In genomic region chr19:47383890-47384289, GRCh38 we compare ENCODE assay signal across 11 cellular contexts. TPM values are rescaled to one million over a fixed set of nuclear protein-coding genes. Genes with fewer than 3 reads are reported as not detected.
DNase-seq lines count a peak whose midpoint lies in the region; ATAC-seq, FAIRE-seq and TF ChIP-seq lines count a peak whose summit lies in the region.
"Not testable (repeated sequence)": the region's sequence is repeated elsewhere in the genome, so short reads cannot be mapped to it uniquely, and the experiment has no call there.
"Had no signal": no experiment of that assay in that cellular context is flagged by ENCODE, and none has a peak within 500 bp of the region (broad histone marks: within the 10 kb centered on the region; RNA-seq: fewer than 3 reads in every experiment).

No MANE protein-coding gene starts in this region.

- peaks cover 34% of the 10 kb centered on the region for H3K36me3 ChIP-seq in DND-41 (ENCODE audit: insufficient read depth, low read length)
- peaks cover 11 to 34% of the 10 kb centered on the region in 2 experiments for H3K36me3 ChIP-seq in HEK293 (ENCODE audit: control insufficient read depth in 2 of 2, insufficient read depth in 1 of 2, low read length in 2 of 2)
- H3K36me3 ChIP-seq in K562 (ENCODE audit: control insufficient read depth, insufficient read depth, low read length), result peaks cover 35% of the 10 kb centered on the region; the same call in 2 of the 3 replicates
- peaks cover 5 to 27% of the 10 kb centered on the region in 2 experiments for H3K36me3 ChIP-seq in endothelial cell of umbilical vein (ENCODE audit: control insufficient read depth in 2 of 2, extremely low read depth in 1 of 2, insufficient read depth in 2 of 2, low read length in 2 of 2)
- H3K36me3 ChIP-seq in neutrophil, result peaks cover 39% of the 10 kb centered on the region

- BruUV-seq in K562 (replicated peaks; lab: Mats Ljungman, UMichigan); endothelial cell of umbilical vein (replicated peaks; lab: Mats Ljungman, UMichigan): not testable (repeated sequence)

- H4K20me1 ChIP-seq in DND-41 (ENCODE audit: insufficient read depth, low read length), result peaks cover 25% of the 10 kb centered on the region
- not testable (repeated sequence) for H4K20me1 ChIP-seq in K562 (replicated peaks; ENCODE audit: control insufficient read depth, insufficient read depth, low read length); endothelial cell of umbilical vein (replicated peaks; ENCODE audit: control insufficient read depth, extremely low read depth, insufficient read depth, low read length)

- in situ Hi-C loops in K562 (cut with MboI), result not testable (repeated sequence)

- H3K9ac ChIP-seq in DND-41 (ENCODE audit: low read depth, low read length); K562 (ENCODE audit: insufficient read depth in 1 of 2, low read depth in 2 of 2, low read length in 2 of 2); endothelial cell of umbilical vein (replicated peaks; ENCODE audit: extremely low read depth, insufficient read depth, low read length): not testable (repeated sequence)

- H3K27me3 ChIP-seq in DND-41 (ENCODE audit: insufficient read depth, low read length, poor library complexity); K562 (ENCODE audit: control insufficient read depth in 2 of 2, insufficient read depth in 2 of 2, low read length in 2 of 2); endothelial cell of umbilical vein (ENCODE audit: control insufficient read depth in 2 of 2, insufficient read depth in 2 of 2, low read length in 2 of 2); neutrophil: not testable (repeated sequence)

- dilution Hi-C loops in endothelial cell of umbilical vein (cut with MboI; ENCODE audit: extremely low pct_ligation_motif_present, low sequenced_read_pairs), result not testable (repeated sequence)

- not testable (repeated sequence) for TF ChIP-seq POLR2A in A549 (IDR thresholded peaks at IDR 0.05; ENCODE audit: low read length)
- peak; percentile 37; the same call in 1 of the 2 replicates for TF ChIP-seq POLR2A in K562 (conservative IDR thresholded peaks at IDR 0.05)
- peak; percentile 24 for TF ChIP-seq POLR2A in endothelial cell of umbilical vein (IDR thresholded peaks at IDR 0.05; ENCODE audit: low read depth, low read length)

- TF ChIP-seq EP300 in A549 (IDR thresholded peaks at IDR 0.05); K562 (IDR thresholded peaks at IDR 0.05; ENCODE audit: low read length): not testable (repeated sequence)

- H3K9me1 ChIP-seq in K562 (ENCODE audit: control insufficient read depth, insufficient read depth, low read length); endothelial cell of umbilical vein (replicated peaks; ENCODE audit: control insufficient read depth, extremely low read depth, insufficient read depth, low read length): not testable (repeated sequence)

- not testable (repeated sequence) for H3K79me2 ChIP-seq in DND-41 (ENCODE audit: insufficient read depth, low read length); K562 (ENCODE audit: control insufficient read depth, insufficient read depth, low read length); endothelial cell of umbilical vein (ENCODE audit: control insufficient read depth, insufficient read depth, low read length)

- H3K9me3 ChIP-seq in A549; DND-41 (ENCODE audit: insufficient read depth, low read length, severe bottlenecking); HEK293 (ENCODE audit: control insufficient read depth, insufficient read depth, low read depth, low read length); K562 (replicated peaks; ENCODE audit: control insufficient read depth, insufficient read depth, low read depth, low read length); endothelial cell of umbilical vein (replicated peaks; ENCODE audit: control insufficient read depth, insufficient read depth, low read length); neutrophil: not testable (repeated sequence)

- TF ChIP-seq CTCF in A549 (IDR thresholded peaks at IDR 0.05); DND-41 (IDR thresholded peaks at IDR 0.05; ENCODE audit: borderline replicate concordance, extremely low read depth, low read length, poor library complexity, severe bottlenecking); HEK293 (tag by site-specific recombination; IDR thresholded peaks at IDR 0.05); K562 (IDR thresholded peaks at IDR 0.05 in 2 of 3, conservative IDR thresholded peaks at IDR 0.05 in 1 of 3; ENCODE audit: insufficient read depth in 2 of 3, low read depth in 1 of 3, low read length in 3 of 3); endothelial cell of umbilical vein (IDR thresholded peaks at IDR 0.05; ENCODE audit: extremely low read depth in 1 of 2, insufficient read depth in 1 of 2, low read depth in 1 of 2, low read length in 2 of 2); neutrophil (IDR thresholded peaks at IDR 0.05): not testable (repeated sequence)

- TF ChIP-seq RAD21 in A549 (conservative IDR thresholded peaks at IDR 0.05 in 1 of 2, IDR thresholded peaks at IDR 0.05 in 1 of 2); K562 (CRISPR knock-in tag; conservative IDR thresholded peaks at IDR 0.05 in 1 of 2, IDR thresholded peaks at IDR 0.05 in 1 of 2): not testable (repeated sequence)

- CTCF ChIA-PET in A549 (lab: Yijun Ruan, JAX), result interaction anchor here (1.2 to 11.0 kb wide), 5 partner anchors 7 to 88 kb away, joined by 3 to 138 read pairs (median 5); partner anchors contain the start of gene DHX34
- CTCF ChIA-PET in HEK293 (lab: Yijun Ruan, JAX), result interaction anchor here (0.6 to 1.5 kb wide), 4 partner anchors 8 to 32 kb away, joined by 3 to 18 read pairs (median 4); no protein-coding TSS in a partner anchor
- CTCF ChIA-PET in K562 (lab: Yijun Ruan, JAX; ENCODE audit: low intra/inter-chr PET ratio); endothelial cell of umbilical vein (lab: Charles Lee): not testable (repeated sequence)

- not testable (repeated sequence) for DNase-seq in A549 (ENCODE audit: low read depth in 1 of 2, low spot score in 1 of 2); DND-41; K562 (ENCODE audit: extremely low read depth in 1 of 4, low spot score in 3 of 4); endothelial cell of umbilical vein (ENCODE audit: low read depth, low spot score)

- not testable (repeated sequence) for H3K27ac ChIP-seq in A549; DND-41 (ENCODE audit: low read length); HEK293 (ENCODE audit: extremely low read depth, low read depth, low read length); endothelial cell of umbilical vein (ENCODE audit: insufficient read depth, low read depth, low read length)
- peak overlapping the region; percentile 35; the same call in 1 of the 3 replicates for H3K27ac ChIP-seq in K562 (ENCODE audit: extremely low read depth, low read depth, low read length)
- H3K27ac ChIP-seq in neutrophil, result peak overlapping the region; percentile 94

- POLR2A ChIA-PET in A549 (lab: Yijun Ruan, JAX), result not testable (repeated sequence)
- POLR2A ChIA-PET in HEK293 (lab: Yijun Ruan, JAX), result interaction anchor here (0.6 to 0.7 kb wide), 2 partner anchors 35 to 108 kb away, joined by 3 to 10 read pairs; partner anchors contain the start of gene DHX34
- POLR2A ChIA-PET in K562 (lab: Yijun Ruan, JAX), result interaction anchor here (0.6 kb wide), 1 partner anchor 147 kb away, joined by 3 read pairs; no protein-coding TSS in a partner anchor
- POLR2A ChIA-PET in endothelial cell of umbilical vein (lab: Charles Lee), result interaction anchor here (1.4 kb wide), 1 partner anchor 35 kb away, joined by 4 read pairs; the partner anchor contains the start of gene DHX34

- WGBS in A549 (ENCODE audit: missing lambda C conversion rate), result 92% methylated on average over 5 of the region's 5 CpGs
- WGBS in K562 (ENCODE audit: insufficient coverage, low coverage, missing lambda C conversion rate), result 26% methylated on average over 5 of the region's 5 CpGs

- H3K4me3 ChIP-seq in A549; DND-41 (ENCODE audit: low read depth in 1 of 2, low read length in 2 of 2); HEK293 (ENCODE audit: low read depth, low read length); K562; endothelial cell of umbilical vein (replicated peaks in 1 of 3; ENCODE audit: insufficient read depth in 1 of 3, low read depth in 1 of 3, low read length in 3 of 3): not testable (repeated sequence)
- H3K4me3 ChIP-seq in neutrophil (ENCODE audit: low read depth in 1 of 2, low read length in 1 of 2), result peak overlapping the region in 1 of 2 experiments; percentile 19

- not testable (repeated sequence) for H3K4me1 ChIP-seq in A549; DND-41 (ENCODE audit: insufficient read depth, low read length); HEK293 (ENCODE audit: control insufficient read depth, insufficient read depth, low read length); K562 (replicated peaks in 1 of 2; ENCODE audit: control insufficient read depth in 2 of 2, insufficient read depth in 2 of 2, low read length in 2 of 2); endothelial cell of umbilical vein (ENCODE audit: control insufficient read depth, extremely low read depth, insufficient read depth, low read length)
- peaks cover 91 to 95% of the 10 kb centered on the region in 2 experiments for H3K4me1 ChIP-seq in neutrophil (ENCODE audit: control insufficient read depth in 1 of 2, insufficient read depth in 1 of 2, low read depth in 1 of 2, low read length in 1 of 2)

- not testable (repeated sequence) for ATAC-seq in A549, K562
- ATAC-seq in DND-41 (ENCODE audit: insufficient read depth, low read depth), result 0 out of 3 replicates have a peak, but pooled peaks have one; percentile 20

- H3K4me2 ChIP-seq in A549; DND-41 (ENCODE audit: insufficient read depth, low read length); endothelial cell of umbilical vein (ENCODE audit: insufficient read depth, low read length): not testable (repeated sequence)
- 0 out of 2 replicates have a peak overlapping the region, but pooled peaks have one; percentile 23 for H3K4me2 ChIP-seq in K562 (ENCODE audit: insufficient read depth, low read length)

- not testable (repeated sequence) for FAIRE-seq in A549 (lab: Jason Lieb, UNC); K562 (lab: Jason Lieb, UNC); endothelial cell of umbilical vein (lab: Jason Lieb, UNC)

- intact Hi-C loops in K562 (cut with micrococcal nuclease); endothelial cell of umbilical vein (cut with micrococcal nuclease): not testable (repeated sequence)

- not testable (repeated sequence) for H2AFZ ChIP-seq in DND-41 (ENCODE audit: low read depth, low read length); K562 (ENCODE audit: low read depth, low read length); endothelial cell of umbilical vein (ENCODE audit: low read depth, low read length)

RNA-seq across cellular contexts. Expression of gene DHX34, which starts 34.8 kb away (rescaled TPM):
- polyA plus RNA-seq in A549 (2011; rRNA removed) (12.4 and 14.4 TPM in 2 replicates), A549 (2017; fragmentation: RNase III; extraction: RNeasy Plus Mini Kit Qiagen cat#74134 plus additional on column Dnase treatment) (23.1 to 24.5 TPM (median 23.4 TPM) in 3 replicates), K562 (2011; rRNA removed) (9.6 and 13.9 TPM in 2 replicates), K562 (2014; fragmentation: Illumina TruSeq; extraction: Trizol) (16.1 and 24.9 TPM in 2 replicates), K562 (2014; fragmentation: Nextera tagmentation; extraction: Ambion mirVana) (under 1 TPM; 0.36 to 0.41 TPM), K562 (2014; rRNA removed) (29.1 and 30.1 TPM in 2 replicates), endothelial cell of umbilical vein (12.8 and 15.9 TPM in 2 replicates)
- polyA plus RNA-seq in A549 (2012; cell fraction: cytosol; rRNA removed), result 32.0 and 39.6 TPM in 2 replicates
- 108 and 153 TPM in 2 replicates for polyA plus RNA-seq in A549 (2012; cell fraction: nucleus; rRNA removed)
- polyA minus RNA-seq in A549 (2011; rRNA and poly(A)+ RNA removed), result 20.8 and 26.6 TPM in 2 replicates
- 53.0 and 146 TPM in 2 replicates for total RNA-seq in K562 (2011; cell fraction: chromatin; rRNA removed; ENCODE audit: low replicate concordance)
- 97.4 and 98.7 TPM in 2 replicates for total RNA-seq in K562 (2011; cell fraction: nucleolus; rRNA removed)
- 51.2 and 61.0 TPM in 2 replicates for total RNA-seq in K562 (2011; cell fraction: nucleoplasm; rRNA removed)
- total RNA-seq in K562 (2014; rRNA removed) (32.9 and 39.8 TPM in 2 replicates), K562 (2014; rRNA removed; fragmentation: Illumina TruSeq; extraction: Trizol) (8.7 and 10.8 TPM in 2 replicates), K562 (2015; rRNA removed; fragmentation: Illumina TruSeq; extraction: Trizol) (15.0 and 15.9 TPM in 2 replicates), K562 (2021) (42.0 and 42.6 TPM in 2 replicates), endothelial cell of umbilical vein (15.8 and 20.7 TPM in 2 replicates)
- 8.9 and 22.2 TPM in 2 replicates for polyA plus RNA-seq in K562 (2011; cell fraction: cytosol; rRNA removed)
- 76.0 and 111 TPM in 2 replicates for polyA plus RNA-seq in K562 (2011; cell fraction: nucleus; rRNA removed)
- polyA plus RNA-seq in K562 (2012), result 22.3 and 23.7 TPM in 2 replicates
- 7.0 and 11.3 TPM in 2 replicates for polyA minus RNA-seq in K562 (2011; rRNA and poly(A)+ RNA removed)
- polyA minus RNA-seq in K562 (2011; cell fraction: cytosol; rRNA and poly(A)+ RNA removed), result 16.7 and 17.6 TPM in 2 replicates
- polyA minus RNA-seq in K562 (2011; cell fraction: nucleus; rRNA and poly(A)+ RNA removed), result 30.8 and 33.1 TPM in 2 replicates
- 8.6 and 11.5 TPM in 2 replicates for polyA plus RNA-seq in endothelial cell of umbilical vein (2011; cell fraction: cytosol; rRNA removed)
- polyA plus RNA-seq in endothelial cell of umbilical vein (2011; cell fraction: nucleus; rRNA removed), result 36.6 and 40.2 TPM in 2 replicates
- 11.9 and 12.7 TPM in 2 replicates for polyA plus RNA-seq in endothelial cell of umbilical vein (2012)
- polyA minus RNA-seq in endothelial cell of umbilical vein, result 10.6 TPM in 2 replicates
- 16.0 TPM for polyA minus RNA-seq in endothelial cell of umbilical vein (2011; cell fraction: cytosol; rRNA and poly(A)+ RNA removed)
- 13.2 and 19.5 TPM in 2 replicates for polyA minus RNA-seq in endothelial cell of umbilical vein (2011; cell fraction: nucleus; rRNA and poly(A)+ RNA removed)

RNA-seq across cellular contexts. Expression of gene MEIS3, which starts 35.4 kb away (rescaled TPM):
- 16.5 and 19.2 TPM in 2 replicates for polyA plus RNA-seq in A549 (2011; rRNA removed)
- 18.7 and 23.4 TPM in 2 replicates for polyA plus RNA-seq in A549 (2012; cell fraction: cytosol; rRNA removed)
- polyA plus RNA-seq in A549 (2012; cell fraction: nucleus; rRNA removed), result 44.0 and 54.8 TPM in 2 replicates
- 21.8 to 31.4 TPM (median 27.1 TPM) in 3 replicates for polyA plus RNA-seq in A549 (2017; fragmentation: RNase III; extraction: RNeasy Plus Mini Kit Qiagen cat#74134 plus additional on column Dnase treatment)
- 26.1 and 39.1 TPM in 2 replicates for polyA minus RNA-seq in A549 (2011; rRNA and poly(A)+ RNA removed)
- total RNA-seq in K562 (2011; cell fraction: chromatin; rRNA removed; ENCODE audit: low replicate concordance), result 4.0 and 10.9 TPM in 2 replicates
- total RNA-seq in K562 (2011; cell fraction: nucleolus; rRNA removed), result 3.2 and 4.7 TPM in 2 replicates
- 5.1 and 13.7 TPM in 2 replicates for total RNA-seq in K562 (2011; cell fraction: nucleoplasm; rRNA removed)
- total RNA-seq in K562 (2014; rRNA removed), result 0.18 and 0.33 TPM in 2 replicates
- 0.32 and 0.36 TPM in 2 replicates for total RNA-seq in K562 (2014; rRNA removed; fragmentation: Illumina TruSeq; extraction: Trizol)
- total RNA-seq in K562 (2015; rRNA removed; fragmentation: Illumina TruSeq; extraction: Trizol), result 0.11 and 0.19 TPM in 2 replicates
- total RNA-seq in K562 (2021), result 0.67 and 0.71 TPM in 2 replicates
- polyA plus RNA-seq in K562 (2011; rRNA removed), result 0.21 and 0.80 TPM in 2 replicates
- 0.63 and 1.7 TPM in 2 replicates for polyA plus RNA-seq in K562 (2011; cell fraction: cytosol; rRNA removed)
- polyA plus RNA-seq in K562 (2011; cell fraction: nucleus; rRNA removed), result 1.5 and 2.5 TPM in 2 replicates
- polyA plus RNA-seq in K562 (2012), result 0.57 and 2.9 TPM in 2 replicates
- 0.28 and 0.46 TPM in 2 replicates for polyA plus RNA-seq in K562 (2014; fragmentation: Illumina TruSeq; extraction: Trizol)
- polyA plus RNA-seq in K562 (2014; fragmentation: Nextera tagmentation; extraction: Ambion mirVana), result under 1 TPM in 1 of 2 experiments, not detected in 1; 0.06 TPM
- 0.74 and 0.80 TPM in 2 replicates for polyA plus RNA-seq in K562 (2014; rRNA removed)
- polyA minus RNA-seq in K562 (2011; rRNA and poly(A)+ RNA removed), result 0.60 and 0.66 TPM in 2 replicates
- 1.0 and 1.5 TPM in 2 replicates for polyA minus RNA-seq in K562 (2011; cell fraction: cytosol; rRNA and poly(A)+ RNA removed)
- 0.94 and 2.4 TPM in 2 replicates for polyA minus RNA-seq in K562 (2011; cell fraction: nucleus; rRNA and poly(A)+ RNA removed)
- total RNA-seq in endothelial cell of umbilical vein, result 0.42 TPM in 1 of 2 replicates, not detected in the other
- not detected in 2 replicates for polyA plus RNA-seq in endothelial cell of umbilical vein
- polyA plus RNA-seq in endothelial cell of umbilical vein (2011; cell fraction: cytosol; rRNA removed), result not detected in 2 replicates
- polyA plus RNA-seq in endothelial cell of umbilical vein (2011; cell fraction: nucleus; rRNA removed), result not detected in 2 replicates
- polyA plus RNA-seq in endothelial cell of umbilical vein (2012), result not detected in 2 replicates
- polyA minus RNA-seq in endothelial cell of umbilical vein, result not detected in 2 replicates
- 7.6 TPM for polyA minus RNA-seq in endothelial cell of umbilical vein (2011; cell fraction: cytosol; rRNA and poly(A)+ RNA removed)
- polyA minus RNA-seq in endothelial cell of umbilical vein (2011; cell fraction: nucleus; rRNA and poly(A)+ RNA removed), result not detected in 2 replicates
- total RNA-seq: CD8-positive, alpha-beta memory T cell had no signal
- polyA plus RNA-seq: CD8-positive, alpha-beta memory T cell had no signal

RNA-seq across cellular contexts. Expression of gene C5AR2, which starts 51.9 kb away (rescaled TPM):
- 0.28 and 0.36 TPM in 2 replicates for polyA plus RNA-seq in A549 (2011; rRNA removed)
- 0.12 and 0.29 TPM in 2 replicates for polyA plus RNA-seq in A549 (2012; cell fraction: cytosol; rRNA removed)
- 1.2 and 1.4 TPM in 2 replicates for polyA plus RNA-seq in A549 (2012; cell fraction: nucleus; rRNA removed)
- polyA plus RNA-seq in A549 (2017; fragmentation: RNase III; extraction: RNeasy Plus Mini Kit Qiagen cat#74134 plus additional on column Dnase treatment), result 0.13 to 0.25 TPM (median 0.17 TPM) in 3 replicates
- 0.25 and 0.68 TPM in 2 replicates for polyA minus RNA-seq in A549 (2011; rRNA and poly(A)+ RNA removed)
- total RNA-seq in K562 (2011; cell fraction: chromatin; rRNA removed; ENCODE audit: low replicate concordance), result 0.77 and 1.6 TPM in 2 replicates
- 1.2 and 1.4 TPM in 2 replicates for total RNA-seq in K562 (2011; cell fraction: nucleolus; rRNA removed)
- total RNA-seq in K562 (2011; cell fraction: nucleoplasm; rRNA removed), result 0.66 and 0.92 TPM in 2 replicates
- total RNA-seq in K562 (2014; rRNA removed), result 0.78 and 1.1 TPM in 2 replicates
- total RNA-seq in K562 (2014; rRNA removed; fragmentation: Illumina TruSeq; extraction: Trizol), result 0.07 and 0.13 TPM in 2 replicates
- 0.04 and 0.15 TPM in 2 replicates for total RNA-seq in K562 (2015; rRNA removed; fragmentation: Illumina TruSeq; extraction: Trizol)
- total RNA-seq in K562 (2021), result 0.51 and 0.63 TPM in 2 replicates
- 0.15 and 0.21 TPM in 2 replicates for polyA plus RNA-seq in K562 (2011; rRNA removed)
- 0.12 and 0.69 TPM in 2 replicates for polyA plus RNA-seq in K562 (2011; cell fraction: cytosol; rRNA removed)
- 0.74 and 1.5 TPM in 2 replicates for polyA plus RNA-seq in K562 (2011; cell fraction: nucleus; rRNA removed)
- 0.22 TPM in 2 replicates for polyA plus RNA-seq in K562 (2012)
- polyA plus RNA-seq in K562 (2014; fragmentation: Illumina TruSeq; extraction: Trizol), result 0.10 and 0.28 TPM in 2 replicates
- under 1 TPM; 0.01 to 0.13 TPM for polyA plus RNA-seq in K562 (2014; fragmentation: Nextera tagmentation; extraction: Ambion mirVana)
- polyA plus RNA-seq in K562 (2014; rRNA removed), result 0.24 and 0.43 TPM in 2 replicates
- polyA minus RNA-seq in K562 (2011; rRNA and poly(A)+ RNA removed), result 0.06 and 0.53 TPM in 2 replicates
- 0.19 TPM in 1 of 2 replicates, not detected in the other for polyA minus RNA-seq in K562 (2011; cell fraction: cytosol; rRNA and poly(A)+ RNA removed)
- polyA minus RNA-seq in K562 (2011; cell fraction: nucleus; rRNA and poly(A)+ RNA removed), result 0.33 and 0.40 TPM in 2 replicates
- not detected in 2 replicates for total RNA-seq in endothelial cell of umbilical vein
- polyA plus RNA-seq in endothelial cell of umbilical vein, result not detected in 2 replicates
- not detected in 2 replicates for polyA plus RNA-seq in endothelial cell of umbilical vein (2011; cell fraction: cytosol; rRNA removed)
- not detected in 2 replicates for polyA plus RNA-seq in endothelial cell of umbilical vein (2011; cell fraction: nucleus; rRNA removed)
- polyA plus RNA-seq in endothelial cell of umbilical vein (2012), result not detected in 2 replicates
- polyA minus RNA-seq in endothelial cell of umbilical vein, result not detected in 2 replicates
- polyA minus RNA-seq in endothelial cell of umbilical vein (2011; cell fraction: cytosol; rRNA and poly(A)+ RNA removed), result 5.9 TPM
- polyA minus RNA-seq in endothelial cell of umbilical vein (2011; cell fraction: nucleus; rRNA and poly(A)+ RNA removed), result not detected in 2 replicates
- total RNA-seq: A673, HT1080, IMR-90 had no signal
- polyA plus RNA-seq: AG04450, IMR-90 had no signal

Comparison
In these comparisons a context has a peak if more than half of its experiments do, and no peak if none do; other contexts are left out.
1. RNA of gene MEIS3, which starts 35.4 kb away (polyA plus RNA-seq): 16.5 to 54.8 TPM in A549; 0.06 to 2.9 TPM in K562 and not detected in endothelial cell of umbilical vein; every median in the first group is over 4 times any median in the second.